1 cellular context compared by ENCODE assay signal in genomic region chr3:171221104-171221503, GRCh38.
A peak's percentile ranks its signal among the peaks of the same experiment; 100 is the strongest.
TF ChIP-seq lines count a peak whose summit lies in the region.

No MANE protein-coding gene starts in this region.

TF ChIP-seq in HEK293, 187 proteins besides CTCF, POLR2A, EP300 and RAD21 (continued from another document):
- TF ChIP-seq ZBTB49 (tag by site-specific recombination; IDR thresholded peaks at IDR 0.05; ENCODE audit: low read depth) = no peak
- 0 out of 2 replicates have a peak, but pooled peaks have one; percentile 35 for TF ChIP-seq MYNN (tag by site-specific recombination; IDR thresholded peaks at IDR 0.05; ENCODE audit: borderline replicate concordance)
